Comparison of ENCODE assay signal across 1 cellular context in the genomic region with DNA sequence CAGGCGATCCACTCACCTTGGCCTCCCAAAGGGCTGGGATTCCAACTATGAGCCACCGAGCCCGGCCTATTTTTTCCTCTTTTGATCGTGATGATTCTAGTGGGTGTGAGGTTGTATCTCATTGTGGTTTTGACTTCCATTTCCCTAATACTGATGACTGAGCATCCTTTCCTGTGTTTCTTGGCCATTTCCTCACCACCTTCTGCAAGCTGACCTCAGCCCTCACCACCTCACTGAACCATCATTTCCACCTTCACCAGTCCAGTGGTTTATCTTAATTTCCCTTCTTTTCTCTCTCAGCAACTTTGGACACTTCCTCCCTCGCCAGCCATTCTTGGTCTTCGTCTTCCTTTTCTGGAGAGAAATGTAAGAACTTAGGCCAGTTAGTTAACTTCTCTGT.
TF ChIP-seq lines count a peak whose summit lies in the region.

No MANE protein-coding gene starts in this region.

TF ChIP-seq in K562, 482 proteins besides CTCF, POLR2A, EP300 and RAD21:
- peak; percentile 57 for TF ChIP-seq ZNF316 (IDR thresholded peaks at IDR 0.05)
- TF ChIP-seq NONO (IDR thresholded peaks at IDR 0.05; ENCODE audit: low read depth in 2 of 2, low read length in 1 of 2) = no peak
- TF ChIP-seq, protein P1, sequence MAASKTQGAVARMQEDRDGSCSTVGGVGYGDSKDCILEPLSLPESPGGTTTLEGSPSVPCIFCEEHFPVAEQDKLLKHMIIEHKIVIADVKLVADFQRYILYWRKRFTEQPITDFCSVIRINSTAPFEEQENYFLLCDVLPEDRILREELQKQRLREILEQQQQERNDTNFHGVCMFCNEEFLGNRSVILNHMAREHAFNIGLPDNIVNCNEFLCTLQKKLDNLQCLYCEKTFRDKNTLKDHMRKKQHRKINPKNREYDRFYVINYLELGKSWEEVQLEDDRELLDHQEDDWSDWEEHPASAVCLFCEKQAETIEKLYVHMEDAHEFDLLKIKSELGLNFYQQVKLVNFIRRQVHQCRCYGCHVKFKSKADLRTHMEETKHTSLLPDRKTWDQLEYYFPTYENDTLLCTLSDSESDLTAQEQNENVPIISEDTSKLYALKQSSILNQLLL (CRISPR knock-in tag; IDR thresholded peaks at IDR 0.05; ENCODE audit: borderline replicate concordance) = no peak
- TF ChIP-seq CEBPB (tag; IDR thresholded peaks at IDR 0.05) = no peak
- TF ChIP-seq ZNF57 (CRISPR knock-in tag; IDR thresholded peaks at IDR 0.05) = no peak
- no peak for TF ChIP-seq ZC3H4 (CRISPR knock-in tag; IDR thresholded peaks at IDR 0.05; ENCODE audit: borderline replicate concordance)
- no peak for TF ChIP-seq TSC22D4 (tag; IDR thresholded peaks at IDR 0.05)
- TF ChIP-seq, protein P2, sequence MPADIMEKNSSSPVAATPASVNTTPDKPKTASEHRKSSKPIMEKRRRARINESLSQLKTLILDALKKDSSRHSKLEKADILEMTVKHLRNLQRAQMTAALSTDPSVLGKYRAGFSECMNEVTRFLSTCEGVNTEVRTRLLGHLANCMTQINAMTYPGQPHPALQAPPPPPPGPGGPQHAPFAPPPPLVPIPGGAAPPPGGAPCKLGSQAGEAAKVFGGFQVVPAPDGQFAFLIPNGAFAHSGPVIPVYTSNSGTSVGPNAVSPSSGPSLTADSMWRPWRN (IDR thresholded peaks at IDR 0.05; ENCODE audit: low read depth) = no peak
- TF ChIP-seq ZBTB17 (CRISPR knock-in tag; IDR thresholded peaks at IDR 0.05) = no peak
- TF ChIP-seq STAT5B (CRISPR knock-in tag; IDR thresholded peaks at IDR 0.05) = no peak
- TF ChIP-seq POLR3G (IDR thresholded peaks at IDR 0.05; ENCODE audit: extremely low read depth, insufficient read length, insufficient replicate concordance) = no peak
- no peak for TF ChIP-seq PHB (CRISPR knock-in tag; IDR thresholded peaks at IDR 0.05)
- TF ChIP-seq TAF15 (IDR thresholded peaks at IDR 0.05; ENCODE audit: low read depth, low read length) = no peak
- TF ChIP-seq C11orf30 (IDR thresholded peaks at IDR 0.05; ENCODE audit: low read depth) = peak; percentile 52; the same call in 1 of the 2 replicates
- no peak for TF ChIP-seq MEF2A (IDR thresholded peaks at IDR 0.05; ENCODE audit: control insufficient read depth, low read depth, low read length)
